ENCODE assay signal across 36 cellular contexts in the genomic region with DNA sequence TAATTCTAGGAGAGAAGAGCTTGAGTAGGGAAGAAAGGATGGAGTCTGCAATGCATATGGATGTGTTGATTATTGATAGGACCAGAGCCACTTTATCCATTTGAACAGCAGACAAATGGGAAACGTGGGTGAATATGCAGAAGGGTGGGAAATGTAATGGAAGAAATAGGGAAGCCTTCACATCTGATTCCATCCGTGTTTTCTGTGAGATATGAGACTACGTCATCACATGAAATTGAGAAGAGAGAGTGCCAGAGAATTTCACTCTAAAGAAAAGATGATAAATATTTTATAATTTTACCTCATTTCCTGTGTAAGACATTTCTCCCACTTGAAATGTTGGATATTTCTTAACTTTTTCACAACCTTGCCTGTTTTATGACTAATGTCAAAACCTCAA.
"Had no signal": no experiment of that assay in that cellular context is flagged by ENCODE, and none has a peak within 500 bp of the region (broad histone marks: within the 10 kb centered on the region; RNA-seq: fewer than 3 reads in every experiment).

No MANE protein-coding gene starts in this region.

- H3K27me3 ChIP-seq: MG63 had no signal

- H3K9me3 ChIP-seq: MG63 had no signal

- H3K27ac ChIP-seq: KMS-11 had no signal

- H3K4me3 ChIP-seq: MG63 had no signal

- H3K9ac ChIP-seq: KMS-11 had no signal

- DNase-seq: Karpas-422, Kasumi-1, KG1, MG63, MM.1S, MV-4-11, NCI-H1048, NCI-H1092, NCI-H1092 treated with DMSO at 0.1 percent for 48 hours, NCI-H1105, NCI-H1105 treated with DMSO at 0.1 percent for 48 hours, NCI-H1417, NCI-H1417 treated with DMSO at 0.1 percent for 48 hours, NCI-H1436, NCI-H1436 treated with DMSO at 0.1 percent for 48 hours, NCI-H146, NCI-H1694, NCI-H1694 treated with DMSO at 0.1 percent for 48 hours, NCI-H187, NCI-H187 treated with DMSO at 0.1 percent for 48 hours, NCI-H1930, NCI-H2029, NCI-H2029 treated with DMSO at 0.1 percent for 48 hours, NCI-H2081, NCI-H2081 treated with DMSO at 0.1 percent for 48 hours, NCI-H2107, NCI-H2171, NCI-H2171 treated with DMSO at 0.1 percent for 48 hours, NCI-H2227 treated with DMSO at 0.1 percent for 48 hours, NCI-H226, NCI-H345, NCI-H446, NCI-H446 treated with DMSO at 0.1 percent for 48 hours, NCI-H510A, NCI-H510A treated with DMSO at 0.1 percent for 48 hours had no signal

- H3K4me2 ChIP-seq: KMS-11 had no signal

- H3K36me3 ChIP-seq: MG63 had no signal
